ENCODE assay signal across 1 cellular context in the genomic region with DNA sequence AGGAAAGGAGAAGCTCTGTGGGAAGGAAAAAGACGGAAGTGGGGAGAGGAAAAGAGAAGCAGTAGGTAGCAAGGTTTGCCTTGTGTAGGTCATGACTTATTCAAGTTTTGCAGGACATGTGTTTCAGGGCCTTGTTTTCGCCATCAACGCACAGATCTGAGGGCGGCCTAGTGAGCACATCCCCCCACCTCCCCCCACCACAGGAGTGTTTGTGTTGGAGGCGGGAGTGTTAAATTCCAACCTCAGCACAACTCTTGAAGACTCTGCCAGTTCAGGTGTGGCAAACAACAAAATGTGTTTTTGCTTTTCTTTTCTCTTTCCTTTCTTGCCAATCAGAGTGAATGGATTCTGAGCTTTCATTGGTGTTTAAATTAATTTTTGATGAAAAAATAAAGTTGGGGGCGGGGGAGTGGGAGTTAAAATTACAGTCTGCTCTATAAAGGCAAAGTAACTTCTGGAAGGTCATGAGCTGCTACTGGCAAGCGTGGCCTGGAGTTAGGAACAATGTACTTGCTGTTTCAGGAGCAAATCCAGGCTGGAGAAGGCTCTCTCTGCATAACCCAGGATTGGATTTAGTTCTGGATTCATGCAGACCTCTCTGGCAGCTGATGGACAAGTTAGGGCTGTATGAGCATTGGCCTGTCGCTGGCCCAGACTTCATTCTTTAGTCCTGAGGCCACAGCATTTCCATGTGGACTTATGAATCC.
TF ChIP-seq lines count a peak whose summit lies in the region.

No MANE protein-coding gene starts in this region.

TF ChIP-seq in GM23338, 12 proteins besides CTCF, POLR2A, EP300 and RAD21 (continued from another document):
- TF ChIP-seq, protein P1, sequence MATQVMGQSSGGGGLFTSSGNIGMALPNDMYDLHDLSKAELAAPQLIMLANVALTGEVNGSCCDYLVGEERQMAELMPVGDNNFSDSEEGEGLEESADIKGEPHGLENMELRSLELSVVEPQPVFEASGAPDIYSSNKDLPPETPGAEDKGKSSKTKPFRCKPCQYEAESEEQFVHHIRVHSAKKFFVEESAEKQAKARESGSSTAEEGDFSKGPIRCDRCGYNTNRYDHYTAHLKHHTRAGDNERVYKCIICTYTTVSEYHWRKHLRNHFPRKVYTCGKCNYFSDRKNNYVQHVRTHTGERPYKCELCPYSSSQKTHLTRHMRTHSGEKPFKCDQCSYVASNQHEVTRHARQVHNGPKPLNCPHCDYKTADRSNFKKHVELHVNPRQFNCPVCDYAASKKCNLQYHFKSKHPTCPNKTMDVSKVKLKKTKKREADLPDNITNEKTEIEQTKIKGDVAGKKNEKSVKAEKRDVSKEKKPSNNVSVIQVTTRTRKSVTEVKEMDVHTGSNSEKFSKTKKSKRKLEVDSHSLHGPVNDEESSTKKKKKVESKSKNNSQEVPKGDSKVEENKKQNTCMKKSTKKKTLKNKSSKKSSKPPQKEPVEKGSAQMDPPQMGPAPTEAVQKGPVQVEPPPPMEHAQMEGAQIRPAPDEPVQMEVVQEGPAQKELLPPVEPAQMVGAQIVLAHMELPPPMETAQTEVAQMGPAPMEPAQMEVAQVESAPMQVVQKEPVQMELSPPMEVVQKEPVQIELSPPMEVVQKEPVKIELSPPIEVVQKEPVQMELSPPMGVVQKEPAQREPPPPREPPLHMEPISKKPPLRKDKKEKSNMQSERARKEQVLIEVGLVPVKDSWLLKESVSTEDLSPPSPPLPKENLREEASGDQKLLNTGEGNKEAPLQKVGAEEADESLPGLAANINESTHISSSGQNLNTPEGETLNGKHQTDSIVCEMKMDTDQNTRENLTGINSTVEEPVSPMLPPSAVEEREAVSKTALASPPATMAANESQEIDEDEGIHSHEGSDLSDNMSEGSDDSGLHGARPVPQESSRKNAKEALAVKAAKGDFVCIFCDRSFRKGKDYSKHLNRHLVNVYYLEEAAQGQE (IDR thresholded peaks at IDR 0.05; ENCODE audit: unreplicated experiment) = no peak
